In genomic region chr21:6110716-6111343, GRCh38 we compare ENCODE assay signal across 8 cellular contexts.
DNase-seq lines count a peak whose midpoint lies in the region; ATAC-seq and TF ChIP-seq lines count a peak whose summit lies in the region.
"Not testable (repeated sequence)": the region's sequence is repeated elsewhere in the genome, so short reads cannot be mapped to it uniquely, and the experiment has no call there.

No MANE protein-coding gene starts in this region.

- not testable (repeated sequence) for H3K4me3 Mint-ChIP-seq in activated CD8-positive, alpha-beta memory T cell treated with anti-CD3 and anti-CD28 coated beads, Interleukin-2, amount 10 ng/mL, durations not matched to agents 7 days and 5 days; stimulated activated effector memory CD8-positive, alpha-beta T cell treated with anti-CD3 and anti-CD28 coated beads, Interleukin-12 subunit alpha, Interleukin-12 subunit beta, amount 100 ng/mL, for 72 hours

- ATAC-seq in GM18505 (IDR thresholded peaks at IDR 0.05; ENCODE audit: unreplicated experiment) (peak; percentile 75), GM19397 (IDR thresholded peaks at IDR 0.05; ENCODE audit: unreplicated experiment) (peak; percentile 73), GM21825 (IDR thresholded peaks at IDR 0.05; ENCODE audit: unreplicated experiment) (peak; percentile 71), HG03025 (IDR thresholded peaks at IDR 0.05; ENCODE audit: low FRiP score, unreplicated experiment) (peak; percentile 66), HG03460 (IDR thresholded peaks at IDR 0.05; ENCODE audit: unreplicated experiment) (peak; percentile 71), left ventricle myocardium superior (peak; percentile 91)
- ATAC-seq in activated CD8-positive, alpha-beta memory T cell treated with anti-CD3 and anti-CD28 coated beads, Interleukin-2, amount 10 ng/mL, durations not matched to agents 7 days and 5 days, result peak; percentile 90
- ATAC-seq in stimulated activated effector memory CD8-positive, alpha-beta T cell treated with anti-CD3 and anti-CD28 coated beads, Interleukin-12 subunit alpha, Interleukin-12 subunit beta, amount 100 ng/mL, for 72 hours, result peak; percentile 96

- CTCF ChIA-PET in activated CD8-positive, alpha-beta memory T cell treated with anti-CD3 and anti-CD28 coated beads, Interleukin-2, amount 10 ng/mL, durations not matched to agents 7 days and 5 days (lab: Charles Lee), result not testable (repeated sequence)

- not testable (repeated sequence) for H3K9me3 Mint-ChIP-seq in activated CD8-positive, alpha-beta memory T cell treated with anti-CD3 and anti-CD28 coated beads, Interleukin-2, amount 10 ng/mL, durations not matched to agents 7 days and 5 days (ENCODE audit: low read depth); stimulated activated effector memory CD8-positive, alpha-beta T cell treated with anti-CD3 and anti-CD28 coated beads, Interleukin-12 subunit alpha, Interleukin-12 subunit beta, amount 100 ng/mL, for 72 hours

- H3K36me3 Mint-ChIP-seq in activated CD8-positive, alpha-beta memory T cell treated with anti-CD3 and anti-CD28 coated beads, Interleukin-2, amount 10 ng/mL, durations not matched to agents 7 days and 5 days; stimulated activated effector memory CD8-positive, alpha-beta T cell treated with anti-CD3 and anti-CD28 coated beads, Interleukin-12 subunit alpha, Interleukin-12 subunit beta, amount 100 ng/mL, for 72 hours: not testable (repeated sequence)

- TF ChIP-seq POLR2A in GM18505 (IDR thresholded peaks at IDR 0.05; ENCODE audit: borderline replicate concordance, extremely low read depth, insufficient read depth, insufficient read length), result not testable (repeated sequence)

- DNase-seq in activated CD8-positive, alpha-beta memory T cell treated with anti-CD3 and anti-CD28 coated beads, Interleukin-2, amount 10 ng/mL, durations not matched to agents 7 days and 5 days; left ventricle myocardium superior; stimulated activated effector memory CD8-positive, alpha-beta T cell treated with anti-CD3 and anti-CD28 coated beads, Interleukin-12 subunit alpha, Interleukin-12 subunit beta, amount 100 ng/mL, for 72 hours (ENCODE audit: low spot score in 2 of 2): not testable (repeated sequence)

- not testable (repeated sequence) for H3K27me3 Mint-ChIP-seq in activated CD8-positive, alpha-beta memory T cell treated with anti-CD3 and anti-CD28 coated beads, Interleukin-2, amount 10 ng/mL, durations not matched to agents 7 days and 5 days

- H3K4me1 Mint-ChIP-seq in activated CD8-positive, alpha-beta memory T cell treated with anti-CD3 and anti-CD28 coated beads, Interleukin-2, amount 10 ng/mL, durations not matched to agents 7 days and 5 days; stimulated activated effector memory CD8-positive, alpha-beta T cell treated with anti-CD3 and anti-CD28 coated beads, Interleukin-12 subunit alpha, Interleukin-12 subunit beta, amount 100 ng/mL, for 72 hours: not testable (repeated sequence)

- H3K27ac Mint-ChIP-seq in activated CD8-positive, alpha-beta memory T cell treated with anti-CD3 and anti-CD28 coated beads, Interleukin-2, amount 10 ng/mL, durations not matched to agents 7 days and 5 days; stimulated activated effector memory CD8-positive, alpha-beta T cell treated with anti-CD3 and anti-CD28 coated beads, Interleukin-12 subunit alpha, Interleukin-12 subunit beta, amount 100 ng/mL, for 72 hours: not testable (repeated sequence)

- intact Hi-C loops in left ventricle myocardium superior (cut with micrococcal nuclease), result not testable (repeated sequence)
